ENCODE assay signal across 31 cellular contexts in genomic region chr9:77593528-77593927, GRCh38. TPM values are rescaled to one million over a fixed set of nuclear protein-coding genes. Genes with fewer than 3 reads are reported as not detected.
"Had no signal": no experiment of that assay in that cellular context is flagged by ENCODE, and none has a peak within 500 bp of the region (broad histone marks: within the 10 kb centered on the region; RNA-seq: fewer than 3 reads in every experiment).

No MANE protein-coding gene starts in this region.

- ATAC-seq: activated CD4-positive, CD25-positive, alpha-beta regulatory T cell treated with anti-CD3 and anti-CD28 coated beads, Interleukin-2, amount 50 U/mL, for 24 hours; activated CD8-positive, alpha-beta T cell treated with anti-CD3 and anti-CD28 coated beads for 36 hours; activated T-cell treated with anti-CD3 and anti-CD28 coated beads, Interleukin-2, amount 50 U/mL, for 4 hours; activated T-helper 17 cell treated with anti-CD3 and anti-CD28 coated beads, Interleukin-2, amount 50 U/mL, for 72 hours; body of pancreas; effector memory CD8-positive, alpha-beta T cell had no signal

- H3K27ac ChIP-seq: body of pancreas, VCaP had no signal

- H3K9me3 Mint-ChIP-seq: activated B cell treated with CpG ODN at 0.5 μM for 24 hours; activated CD8-positive, alpha-beta T cell treated with anti-CD3 and anti-CD28 coated beads for 36 hours; activated T-cell treated with anti-CD3 and anti-CD28 coated beads, Interleukin-2, amount 50 U/mL, for 4 hours; activated T-helper 17 cell treated with anti-CD3 and anti-CD28 coated beads, Interleukin-2, amount 50 U/mL, for 72 hours; effector memory CD8-positive, alpha-beta T cell had no signal

- H3K4me3 ChIP-seq: body of pancreas had no signal

- H3K4me1 Mint-ChIP-seq: activated B cell treated with CpG ODN at 0.5 μM for 24 hours; activated T-helper 17 cell treated with anti-CD3 and anti-CD28 coated beads, Interleukin-2, amount 50 U/mL, for 72 hours had no signal

- FAIRE-seq: colon, frontal cortex, TTC549 had no signal

- H3K4me3 Mint-ChIP-seq: activated B cell treated with CpG ODN at 0.5 μM for 24 hours; activated CD8-positive, alpha-beta T cell treated with anti-CD3 and anti-CD28 coated beads for 36 hours; activated naive CD8-positive, alpha-beta T cell; activated T-cell treated with anti-CD3 and anti-CD28 coated beads, Interleukin-2, amount 50 U/mL, for 4 hours; activated T-helper 17 cell treated with anti-CD3 and anti-CD28 coated beads, Interleukin-2, amount 50 U/mL, for 72 hours; effector memory CD8-positive, alpha-beta T cell had no signal

- H3K27me3 ChIP-seq: body of pancreas had no signal

- H3K27me3 Mint-ChIP-seq: activated CD8-positive, alpha-beta T cell treated with anti-CD3 and anti-CD28 coated beads for 36 hours; activated T-helper 17 cell treated with anti-CD3 and anti-CD28 coated beads, Interleukin-2, amount 50 U/mL, for 72 hours had no signal

- H3K27ac Mint-ChIP-seq: activated B cell treated with CpG ODN at 0.5 μM for 24 hours; activated CD8-positive, alpha-beta T cell treated with anti-CD3 and anti-CD28 coated beads for 36 hours; activated naive CD8-positive, alpha-beta T cell; activated T-helper 17 cell treated with anti-CD3 and anti-CD28 coated beads, Interleukin-2, amount 50 U/mL, for 72 hours; effector memory CD8-positive, alpha-beta T cell had no signal

- H3K36me3 Mint-ChIP-seq: activated naive CD8-positive, alpha-beta T cell had no signal

- DNase-seq: activated B cell treated with CpG ODN at 0.5 μM for 24 hours; activated CD4-positive, alpha-beta T cell treated with anti-CD3 and anti-CD28 coated beads for 48 hours; activated CD4-positive, alpha-beta T cell treated with anti-CD3 and anti-CD28 coated beads, Interleukin-2, amount 50 U/mL, for 1 hour; activated CD4-positive, alpha-beta T cell treated with anti-CD3 and anti-CD28 coated beads, Interleukin-2, amount 50 U/mL, for 48 hours; activated CD8-positive, alpha-beta memory T cell treated with anti-CD3 and anti-CD28 coated beads for 24 hours; activated CD8-positive, alpha-beta T cell treated with anti-CD3 and anti-CD28 coated beads for 36 hours; activated effector memory CD4-positive, alpha-beta T cell treated with Interleukin-2 at 50 U/mL for 16 hours; activated gamma-delta T cell treated with Interleukin-2 at 50 U/mL for 16 hours; activated naive CD4-positive, alpha-beta T cell treated with anti-CD3 and anti-CD28 coated beads, Interleukin-2, amount 50 U/mL, for 16 hours; activated naive CD4-positive, alpha-beta T cell treated with Interleukin-2 at 50 U/mL for 16 hours; activated T-cell treated with anti-CD3 and anti-CD28 coated beads, Interleukin-2, amount 50 U/mL, for 4 hours; amniotic stem cell; aorta; body of pancreas; caudate nucleus; cortex of kidney; dermis blood vessel endothelial cell; effector CD4-positive, alpha-beta T cell; effector memory CD8-positive, alpha-beta T cell; erythroblast; foreskin fibroblast; head of caudate nucleus; T-helper 2 cell had no signal

- H3K9me3 ChIP-seq: body of pancreas had no signal

RNA-seq across cellular contexts. Expression of gene GNA14, which starts 54.6 kb away (rescaled TPM):
- total RNA-seq: activated B cell treated with CpG ODN at 0.5 μM for 24 hours; activated CD8-positive, alpha-beta T cell treated with anti-CD3 and anti-CD28 coated beads for 36 hours; activated T-helper 17 cell treated with anti-CD3 and anti-CD28 coated beads, Interleukin-2, amount 50 U/mL, for 72 hours; T-helper 1 cell treated with Interleukin-12 subunit alpha and Interleukin-12 subunit beta and Interleukin-4 antibody, amounts not matched to agents 30 ng/mL and 1 ng/mL, for 36 hours had no signal
